Comparison of ENCODE assay signal across 8 cellular contexts in genomic region chr1:115099693-115100050, GRCh38. TPM values are rescaled to one million over a fixed set of nuclear protein-coding genes. Genes with fewer than 3 reads are reported as not detected.
DNase-seq lines count a peak whose midpoint lies in the region; ATAC-seq and TF ChIP-seq lines count a peak whose summit lies in the region.

No MANE protein-coding gene starts in this region.

- no peaks in the 10 kb centered on the region for H3K79me2 ChIP-seq in neural progenitor cell (ENCODE audit: low read depth)

- TF ChIP-seq CTCF in CD8-positive, alpha-beta T cell (IDR thresholded peaks at IDR 0.05) = no peak
- TF ChIP-seq CTCF in coronary artery (IDR thresholded peaks at IDR 0.05) (no peak), neural progenitor cell (IDR thresholded peaks at IDR 0.05) (no peak)

- H3K27me3 ChIP-seq in CD8-positive, alpha-beta T cell (ENCODE audit: insufficient read depth, low read length) = no peaks in the 10 kb centered on the region
- no peaks in the 10 kb centered on the region for H3K27me3 ChIP-seq in neural progenitor cell

- H3K4me3 ChIP-seq in CD8-positive, alpha-beta T cell (ENCODE audit: low read depth, low read length) = peak overlapping the region; percentile 51
- H3K4me3 ChIP-seq in coronary artery (peak overlapping the region; percentile 57), neural progenitor cell (no peak overlapping the region)

- H3K27ac ChIP-seq in CD8-positive, alpha-beta T cell (ENCODE audit: low read depth, low read length) = peak overlapping the region; percentile 95
- peak overlapping the region; percentile 57 to 82 for H3K27ac ChIP-seq in coronary artery
- no peak overlapping the region for H3K27ac ChIP-seq in neural progenitor cell

- no peak overlapping the region for H3K4me2 ChIP-seq in neural progenitor cell

- no peaks in the 10 kb centered on the region for H3K9me3 ChIP-seq in CD8-positive, alpha-beta T cell (ENCODE audit: low read length)
- H3K9me3 ChIP-seq in neural progenitor cell (ENCODE audit: low read depth) = no peaks in the 10 kb centered on the region

- peak overlapping the region; percentile 65 for H2AFZ ChIP-seq in neural progenitor cell (replicated peaks)

- no peak for ATAC-seq in CD8-positive, alpha-beta T cell
- no peak for ATAC-seq in left lobe of liver
- ATAC-seq in HG02852 (IDR thresholded peaks at IDR 0.05; ENCODE audit: unreplicated experiment) = no peak

- peaks cover 36% of the 10 kb centered on the region for H3K4me1 Mint-ChIP-seq in CD8-positive, alpha-beta T cell (ENCODE audit: low read depth)
- H3K4me1 Mint-ChIP-seq in IgD-negative memory B cell (peaks cover 19 to 30% (median 28%) of the 10 kb centered on the region in 3 donors), neural progenitor cell (peaks cover 6% of the 10 kb centered on the region)

- POLR2A ChIA-PET in CD8-positive, alpha-beta T cell (lab: Charles Lee) = interaction anchor here (1.4 to 1.8 kb wide), 4 partner anchors 10 to 38 kb away, joined by 3 to 10 read pairs (median 5); partner anchors contain the start of gene TSPAN2

- DNase-seq in CD8-positive, alpha-beta T cell = no peak
- no peak for DNase-seq in coronary artery (ENCODE audit: low spot score)
- no peak for DNase-seq in neural progenitor cell (ENCODE audit: low spot score)
- DNase-seq in stimulated activated naive CD4-positive, alpha-beta T cell (lab: John Stamatoyannopoulos, UW) = no peak
- DNase-seq in left lobe of liver (ENCODE audit: low spot score) = no peak
- no peak for DNase-seq in NCI-H1105 (lab: John Stamatoyannopoulos, UW)

- intact Hi-C loops in CD8-positive, alpha-beta T cell (cut with DNase I, micrococcal nuclease) = loop anchor here (1.0 to 10.0 kb wide), 13 partner anchors 10 to 1908 kb away; partner anchors contain the start of genes TRIM33 (in 2 of the 2), BCAS2 (in 1 of the 2), CD58 (in 1 of the 2) and CSDE1 (in 1 of the 2)

- H3K4me1 ChIP-seq in CD8-positive, alpha-beta T cell (ENCODE audit: insufficient read depth, low read length) = peaks cover 27% of the 10 kb centered on the region
- peaks cover 11% of the 10 kb centered on the region for H3K4me1 ChIP-seq in neural progenitor cell

- CTCF ChIA-PET in CD8-positive, alpha-beta T cell (lab: Charles Lee) = interaction anchor here (1.0 to 3.2 kb wide), 6 partner anchors 9 to 47 kb away, joined by 3 to 19 read pairs (median 4); no protein-coding TSS in a partner anchor

- H3K4me3 Mint-ChIP-seq in CD8-positive, alpha-beta T cell = peak overlapping the region; percentile 86
- peak overlapping the region; percentile 91 to 96 (median 92) for H3K4me3 Mint-ChIP-seq in IgD-negative memory B cell
- H3K4me3 Mint-ChIP-seq in neural progenitor cell = no peak overlapping the region

- H3K9me3 Mint-ChIP-seq in CD8-positive, alpha-beta T cell = no peaks in the 10 kb centered on the region
- H3K9me3 Mint-ChIP-seq in IgD-negative memory B cell (no peaks in the 10 kb centered on the region), neural progenitor cell (peaks cover 2% of the 10 kb centered on the region)

- no peaks in the 10 kb centered on the region for H3K36me3 Mint-ChIP-seq in CD8-positive, alpha-beta T cell
- H3K36me3 Mint-ChIP-seq in IgD-negative memory B cell = peaks cover 4% of the 10 kb centered on the region
- H3K36me3 Mint-ChIP-seq in neural progenitor cell = no peaks in the 10 kb centered on the region

- H3K27ac Mint-ChIP-seq in CD8-positive, alpha-beta T cell = peak overlapping the region; percentile 97
- H3K27ac Mint-ChIP-seq in IgD-negative memory B cell (peak overlapping the region; percentile 99 to 100 (median 100)), neural progenitor cell (no peak overlapping the region)

- no peaks in the 10 kb centered on the region for H4K20me1 ChIP-seq in neural progenitor cell (ENCODE audit: low read depth)

- no peaks in the 10 kb centered on the region for H3F3A ChIP-seq in neural progenitor cell (ENCODE audit: low read depth)

- no peaks in the 10 kb centered on the region for H3K27me3 Mint-ChIP-seq in CD8-positive, alpha-beta T cell (ENCODE audit: low read depth)
- H3K27me3 Mint-ChIP-seq in IgD-negative memory B cell (no peaks in the 10 kb centered on the region), neural progenitor cell (ENCODE audit: insufficient read depth, low read depth) (no peaks in the 10 kb centered on the region)

- H3K36me3 ChIP-seq in CD8-positive, alpha-beta T cell (ENCODE audit: insufficient read depth, low read length) = no peaks in the 10 kb centered on the region
- H3K36me3 ChIP-seq in neural progenitor cell = no peaks in the 10 kb centered on the region

- no peak overlapping the region for H3K9ac ChIP-seq in neural progenitor cell

RNA-seq across cellular contexts. Expression of gene TSPAN2, which starts 10.4 kb away (rescaled TPM):
- under 1 TPM; 0.43 to 0.72 TPM for total RNA-seq in CD8-positive, alpha-beta T cell
- polyA plus RNA-seq in IgD-negative memory B cell = 2.0 TPM
- total RNA-seq in neural progenitor cell (ENCODE audit: low replicate concordance) (19.0 and 19.7 TPM in 2 replicates), left lobe of liver (0.60 TPM)

Comparison
In these comparisons a context has a peak if more than half of its experiments do, and no peak if none do; other contexts are left out.
1. RNA of gene TSPAN2, which starts 10.4 kb away (total RNA-seq): 19.0 to 19.7 TPM in neural progenitor cell; 0.43 to 0.72 TPM in CD8-positive, alpha-beta T cell and 0.60 TPM in left lobe of liver (single experiment); every median in the first group is over 10 times any median in the second.